ENCODE assay signal across 1 cellular context in the genomic region with DNA sequence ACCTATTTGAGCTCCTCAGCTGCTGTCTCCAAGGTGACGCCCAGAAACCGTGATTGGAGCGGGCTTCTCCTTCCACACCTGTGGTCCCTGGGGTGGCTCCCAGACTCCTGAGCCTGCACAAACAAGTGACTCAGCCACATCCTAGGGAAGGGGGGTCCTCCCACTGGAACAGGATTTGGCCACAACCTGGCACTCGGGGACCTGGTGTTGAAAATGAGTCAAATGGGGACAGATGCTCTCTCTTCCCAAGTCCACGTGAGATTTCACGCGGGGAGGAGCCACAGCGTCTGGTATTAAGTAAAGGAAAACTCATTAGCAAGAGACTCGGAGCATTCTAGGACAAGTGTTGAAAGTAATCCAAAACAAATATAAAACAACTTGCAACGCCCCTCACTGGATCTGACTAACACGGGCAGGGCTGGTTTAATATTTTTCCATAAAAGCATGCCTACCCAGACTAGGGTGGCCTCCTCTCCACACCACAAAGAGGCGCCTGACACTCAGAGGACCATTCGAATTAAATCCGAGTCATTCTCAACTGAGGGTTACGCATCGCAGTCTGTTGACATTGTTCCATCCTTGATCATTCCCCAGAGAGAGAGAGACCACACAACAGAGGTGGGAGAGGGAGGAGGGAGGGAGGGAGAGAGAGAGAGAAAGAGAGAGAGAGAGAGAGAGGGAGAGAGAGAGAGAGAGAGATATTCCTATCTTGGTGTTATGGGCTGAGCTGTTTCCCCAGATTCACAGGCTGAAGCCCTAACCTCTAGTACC.
A peak's percentile ranks its signal among the peaks of the same experiment; 100 is the strongest.
TF ChIP-seq lines count a peak whose summit lies in the region.

No MANE protein-coding gene starts in this region.

TF ChIP-seq in endothelial cell of umbilical vein, 7 proteins besides CTCF, POLR2A, EP300 and RAD21:
- TF ChIP-seq POLR2AphosphoS5 (IDR thresholded peaks at IDR 0.05; ENCODE audit: insufficient read depth, low read depth, low read length) (peak; percentile 29), MAX (IDR thresholded peaks at IDR 0.05; ENCODE audit: insufficient read depth, insufficient read length) (no peak), GATA2 (IDR thresholded peaks at IDR 0.05; ENCODE audit: insufficient read depth, insufficient read length, low read depth, low read length) (no peak), EZH2 (IDR thresholded peaks at IDR 0.05; ENCODE audit: borderline replicate concordance, low read depth, low read length, severe bottlenecking) (no peak), JUN (IDR thresholded peaks at IDR 0.05; ENCODE audit: borderline replicate concordance, insufficient read depth, insufficient read length, low read depth) (no peak)
